Comparison of ENCODE assay signal across 1 cellular context in the genomic region with DNA sequence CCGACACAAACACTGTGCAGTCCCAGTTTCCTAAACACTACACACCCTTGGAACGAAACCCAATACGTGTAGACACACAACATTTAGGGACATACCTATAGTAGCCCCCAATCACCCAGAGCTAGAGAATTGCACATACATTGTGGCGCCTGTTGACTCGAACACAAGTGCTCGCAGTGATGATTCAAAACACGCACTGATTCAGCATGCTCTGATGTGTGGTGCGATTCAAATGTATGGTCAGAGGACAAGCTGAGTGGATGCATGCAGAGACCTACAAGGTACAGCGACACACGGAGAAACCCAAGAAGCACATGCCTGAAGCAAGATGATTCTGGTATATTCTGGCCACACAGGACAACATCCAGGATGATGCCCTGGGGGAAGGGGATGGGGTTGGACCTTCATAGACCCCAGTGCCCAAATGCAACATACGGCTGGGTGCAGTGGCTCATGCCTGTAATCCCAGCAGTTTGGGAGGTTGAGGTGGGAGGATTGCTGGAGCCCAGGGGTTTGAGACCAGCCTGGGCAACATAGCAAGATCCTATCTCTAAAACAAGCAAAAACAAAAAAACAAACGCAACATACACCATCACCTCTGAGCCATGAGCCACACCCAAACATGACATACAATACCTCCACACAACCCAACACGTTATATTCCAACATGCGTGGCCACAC.
TF ChIP-seq lines count a peak whose summit lies in the region.

No MANE protein-coding gene starts in this region.

TF ChIP-seq in GM12878, 131 proteins besides CTCF, POLR2A, EP300 and RAD21:
- TF ChIP-seq JUNB (IDR thresholded peaks at IDR 0.05) (peak; percentile 32; the same call in 1 of the 2 replicates), RCOR1 (conservative IDR thresholded peaks at IDR 0.05; ENCODE audit: low read depth, low read length) (no peak), RUNX3 (IDR thresholded peaks at IDR 0.05; ENCODE audit: low read length) (0 out of 2 replicates have a peak, but pooled peaks have one; percentile 7)
